ENCODE assay signal across 1 cellular context in genomic region chr11:61816736-61817455, GRCh38.
TF ChIP-seq lines count a peak whose summit lies in the region.

Gene FADS1, minus strand, starts transcription at chr11:61817003. Its CDS starts 74 bp downstream, at chr11:61816929.

TF ChIP-seq in K562, 482 proteins besides CTCF, POLR2A, EP300 and RAD21 (continued from another document):
- peak; percentile 99 for TF ChIP-seq ZNF592 (IDR thresholded peaks at IDR 0.05)
- TF ChIP-seq ETV5 (CRISPR knock-in tag; IDR thresholded peaks at IDR 0.05; ENCODE audit: low read depth): no peak
- TF ChIP-seq IRF1 (CRISPR knock-in tag; IDR thresholded peaks at IDR 0.05; ENCODE audit: borderline replicate concordance): no peak
- TF ChIP-seq PTRF (tag; IDR thresholded peaks at IDR 0.05): no peak
- TF ChIP-seq ZBTB33 (CRISPR knock-in tag; IDR thresholded peaks at IDR 0.05): no peak; the same call in 1 of the 2 replicates
- TF ChIP-seq JUND (IDR thresholded peaks at IDR 0.05; ENCODE audit: borderline replicate concordance, low read depth, low read length): peak; percentile 73
- TF ChIP-seq JUND (tag; IDR thresholded peaks at IDR 0.05; ENCODE audit: borderline replicate concordance, low read depth, low read length): peak; percentile 65; the same call in 1 of the 3 replicates
- TF ChIP-seq DDX20 (tag; IDR thresholded peaks at IDR 0.05; ENCODE audit: low read depth): no peak
- TF ChIP-seq ZNF57 (CRISPR knock-in tag; IDR thresholded peaks at IDR 0.05): no peak
- TF ChIP-seq MAZ (CRISPR knock-in tag; conservative IDR thresholded peaks at IDR 0.05 in 1 of 2, IDR thresholded peaks at IDR 0.05 in 1 of 2): peak; percentile 89 to 93
- TF ChIP-seq PCBP2 (IDR thresholded peaks at IDR 0.05; ENCODE audit: low read depth, low read length, poor library complexity, severe bottlenecking): no peak
- TF ChIP-seq RBM25 (IDR thresholded peaks at IDR 0.05; ENCODE audit: low read depth, low read length, severe bottlenecking): peak; percentile 96
- peak in 1 of 2 experiments; percentile 52; a peak in 2 of 4 replicates for TF ChIP-seq HDAC1 (IDR thresholded peaks at IDR 0.05)
- peak; percentile 27; the same call in 1 of the 2 replicates for TF ChIP-seq TCF7 (IDR thresholded peaks at IDR 0.05; ENCODE audit: borderline replicate concordance)
- TF ChIP-seq ZBTB8A (IDR thresholded peaks at IDR 0.05; ENCODE audit: partially characterized antibody): no peak
- TF ChIP-seq POLR2G (IDR thresholded peaks at IDR 0.05; ENCODE audit: low read depth, low read length): peak; percentile 90
- no peak for TF ChIP-seq ARID3A (IDR thresholded peaks at IDR 0.05; ENCODE audit: borderline replicate concordance, low read depth, low read length)
- peak; percentile 32; the same call in 1 of the 2 replicates for TF ChIP-seq EGR1 (conservative IDR thresholded peaks at IDR 0.05)
- TF ChIP-seq ZNF24 (IDR thresholded peaks at IDR 0.05): peak; percentile 39; the same call in 1 of the 2 replicates
- peak; percentile 100 for TF ChIP-seq TFAP4 (CRISPR knock-in tag; IDR thresholded peaks at IDR 0.05; ENCODE audit: borderline replicate concordance)
